ENCODE assay signal across 19 cellular contexts in genomic region chr1:14699596-14699995, GRCh38.
"Had no signal": no experiment of that assay in that cellular context is flagged by ENCODE, and none has a peak within 500 bp of the region (broad histone marks: within the 10 kb centered on the region; RNA-seq: fewer than 3 reads in every experiment).

No MANE protein-coding gene starts in this region.

- H3K4me3 Mint-ChIP-seq: activated CD8-positive, alpha-beta memory T cell treated with anti-CD3 and anti-CD28 coated beads, Interleukin-2, amount 10 ng/mL, durations not matched to agents 7 days and 5 days; activated naive CD4-positive, alpha-beta T cell treated with anti-CD3 and anti-CD28 coated beads, Interleukin-2, amount 50 U/mL, for 24 hours; activated T-cell treated with anti-CD3 and anti-CD28 coated beads, Interleukin-2, amount 50 U/mL, for 24 hours; central memory CD8-positive, alpha-beta T cell; T-helper 17 cell had no signal

- H3K9me3 Mint-ChIP-seq: activated naive CD4-positive, alpha-beta T cell treated with anti-CD3 and anti-CD28 coated beads, Interleukin-2, amount 50 U/mL, for 24 hours; central memory CD8-positive, alpha-beta T cell had no signal

- ATAC-seq: activated CD8-positive, alpha-beta memory T cell treated with anti-CD3 and anti-CD28 coated beads, Interleukin-2, amount 10 ng/mL, durations not matched to agents 7 days and 5 days; body of pancreas; stimulated activated naive CD8-positive, alpha-beta T cell treated with anti-CD3 and anti-CD28 coated beads, Interleukin-15, Interleukin-2, amounts not matched to agents 100 U/mL and 50 U/mL, for 24 hours; T-helper 17 cell had no signal

- H3K27me3 ChIP-seq: body of pancreas, sigmoid colon, upper lobe of left lung had no signal

- H3K36me3 ChIP-seq: gastroesophageal sphincter, neutrophil, sigmoid colon, suprapubic skin, upper lobe of left lung had no signal

- H3K4me3 ChIP-seq: body of pancreas, gastroesophageal sphincter, lung, sigmoid colon, suprapubic skin, upper lobe of left lung had no signal

- FAIRE-seq: TTC549 had no signal

- H3K27ac Mint-ChIP-seq: activated CD8-positive, alpha-beta memory T cell treated with anti-CD3 and anti-CD28 coated beads, Interleukin-2, amount 10 ng/mL, durations not matched to agents 7 days and 5 days; activated naive CD4-positive, alpha-beta T cell treated with anti-CD3 and anti-CD28 coated beads, Interleukin-2, amount 50 U/mL, for 24 hours; activated T-cell treated with anti-CD3 and anti-CD28 coated beads, Interleukin-2, amount 50 U/mL, for 24 hours; T-helper 17 cell had no signal

- H3K27me3 Mint-ChIP-seq: activated CD8-positive, alpha-beta memory T cell treated with anti-CD3 and anti-CD28 coated beads, Interleukin-2, amount 10 ng/mL, durations not matched to agents 7 days and 5 days had no signal

- DNase-seq: activated CD8-positive, alpha-beta memory T cell treated with anti-CD3 and anti-CD28 coated beads, Interleukin-2, amount 10 ng/mL, durations not matched to agents 7 days and 5 days; activated effector memory CD4-positive, alpha-beta T cell treated with Interleukin-2 at 50 U/mL for 16 hours; activated T-cell treated with anti-CD3 and anti-CD28 coated beads, Interleukin-2, amount 50 U/mL, for 24 hours; body of pancreas; cortex of kidney; effector CD8-positive, alpha-beta T cell; hippocampal formation; midbrain; sigmoid colon; stimulated activated naive CD8-positive, alpha-beta T cell treated with anti-CD3 and anti-CD28 coated beads, Interleukin-15, Interleukin-2, amounts not matched to agents 100 U/mL and 50 U/mL, for 24 hours; T-helper 17 cell; upper lobe of left lung had no signal

- H3K4me1 Mint-ChIP-seq: activated CD8-positive, alpha-beta memory T cell treated with anti-CD3 and anti-CD28 coated beads, Interleukin-2, amount 10 ng/mL, durations not matched to agents 7 days and 5 days; activated naive CD4-positive, alpha-beta T cell treated with anti-CD3 and anti-CD28 coated beads, Interleukin-2, amount 50 U/mL, for 24 hours; central memory CD8-positive, alpha-beta T cell; T-helper 17 cell had no signal

- H3K36me3 Mint-ChIP-seq: activated CD8-positive, alpha-beta memory T cell treated with anti-CD3 and anti-CD28 coated beads, Interleukin-2, amount 10 ng/mL, durations not matched to agents 7 days and 5 days; activated naive CD4-positive, alpha-beta T cell treated with anti-CD3 and anti-CD28 coated beads, Interleukin-2, amount 50 U/mL, for 24 hours had no signal
